ENCODE assay signal across 8 cellular contexts in genomic region chr16:28924762-28925385, GRCh38. TPM values are rescaled to one million over a fixed set of nuclear protein-coding genes. Genes with fewer than 3 reads are reported as not detected.
A peak's percentile ranks its signal among the peaks of the same experiment; 100 is the strongest.
DNase-seq lines count a peak whose midpoint lies in the region; ATAC-seq and TF ChIP-seq lines count a peak whose summit lies in the region.

Gene RABEP2, minus strand, starts transcription at chr16:28925238. Its CDS starts 75 bp downstream, at chr16:28925163.

- peaks cover 23% of the 10 kb centered on the region for H3K4me1 Mint-ChIP-seq in activated naive CD8-positive, alpha-beta T cell treated with anti-CD3 and anti-CD28 coated beads, Interleukin-2, amount 50 U/mL, for 24 hours

- peak within 1 kb of the TSS; percentile 96 for H3K4me2 ChIP-seq in parathyroid adenoma (ENCODE audit: low read length)

- peak within 1 kb of the TSS; percentile 98 for H3K27ac Mint-ChIP-seq in activated naive CD8-positive, alpha-beta T cell treated with anti-CD3 and anti-CD28 coated beads, Interleukin-2, amount 50 U/mL, for 24 hours

- peak; percentile 56 for ATAC-seq in HG02763 (IDR thresholded peaks at IDR 0.05; ENCODE audit: unreplicated experiment)
- peak; percentile 90 for ATAC-seq in activated naive CD8-positive, alpha-beta T cell treated with anti-CD3 and anti-CD28 coated beads, Interleukin-2, amount 50 U/mL, for 24 hours

- intact Hi-C loops in tibial artery (cut with DNase I; ENCODE audit: low total_unique reads): loop anchor here (2.0 to 5.0 kb wide), 2 partner anchors 58 to 78 kb away; partner anchors contain the start of gene TUFM

- H3K79me2 ChIP-seq in parathyroid adenoma: peaks cover 3% of the 10 kb centered on the region

- H3K9ac ChIP-seq in parathyroid adenoma: peak within 1 kb of the TSS; percentile 73

- H3K27me3 ChIP-seq in cardiac muscle cell (no peaks in the 10 kb centered on the region), parathyroid adenoma (ENCODE audit: control insufficient read depth, insufficient read depth, low read length) (no peaks in the 10 kb centered on the region), tibial artery (no peaks in the 10 kb centered on the region)

- H3K27me3 Mint-ChIP-seq in activated naive CD8-positive, alpha-beta T cell treated with anti-CD3 and anti-CD28 coated beads, Interleukin-2, amount 50 U/mL, for 24 hours: no peaks in the 10 kb centered on the region

- TF ChIP-seq CTCF in GM12865 (IDR thresholded peaks at IDR 0.05; ENCODE audit: insufficient read depth, low read depth, low read length, missing control alignments): no peak
- no peak for TF ChIP-seq CTCF in cardiac muscle cell (IDR thresholded peaks at IDR 0.05; ENCODE audit: low read depth, low read length)
- TF ChIP-seq CTCF in parathyroid adenoma (IDR thresholded peaks at IDR 0.05): no peak
- no peak for TF ChIP-seq CTCF in tibial artery (IDR thresholded peaks at IDR 0.05)

- H3K36me3 Mint-ChIP-seq in activated naive CD8-positive, alpha-beta T cell treated with anti-CD3 and anti-CD28 coated beads, Interleukin-2, amount 50 U/mL, for 24 hours (ENCODE audit: low read depth): peaks cover 10% of the 10 kb centered on the region

- DNase-seq in GM12865 (ENCODE audit: low read depth) (peak; percentile 96), NCI-H1417 (lab: John Stamatoyannopoulos, UW) (peak; percentile 92 to 96 (median 95)), T follicular helper cell (ENCODE audit: low read depth) (peak; percentile 89), cardiac muscle cell (ENCODE audit: low read depth in 1 of 2, low spot score in 1 of 2) (peak; percentile 91 to 94), tibial artery (peak; percentile 84 to 93)
- peak; percentile 99 for DNase-seq in activated naive CD8-positive, alpha-beta T cell treated with anti-CD3 and anti-CD28 coated beads, Interleukin-2, amount 50 U/mL, for 24 hours

- peak within 1 kb of the TSS; percentile 87 for H2AFZ ChIP-seq in parathyroid adenoma

- no peaks in the 10 kb centered on the region for H3K36me3 ChIP-seq in cardiac muscle cell
- H3K36me3 ChIP-seq in parathyroid adenoma (ENCODE audit: control insufficient read depth, insufficient read depth, low read length): no peaks in the 10 kb centered on the region
- H3K36me3 ChIP-seq in tibial artery: peaks cover 0 to 2% (median 0%) of the 10 kb centered on the region in 3 donors

- no peaks in the 10 kb centered on the region for H3K9me3 Mint-ChIP-seq in activated naive CD8-positive, alpha-beta T cell treated with anti-CD3 and anti-CD28 coated beads, Interleukin-2, amount 50 U/mL, for 24 hours

- H3K4me1 ChIP-seq in cardiac muscle cell (ENCODE audit: low read depth): peaks cover 19% of the 10 kb centered on the region
- H3K4me1 ChIP-seq in parathyroid adenoma: peaks cover 15% of the 10 kb centered on the region
- H3K4me1 ChIP-seq in tibial artery: peaks cover 0 to 12% (median 8%) of the 10 kb centered on the region in 4 donors

- H3K4me3 ChIP-seq in GM12865 (ENCODE audit: low read depth, low read length): peak within 1 kb of the TSS; percentile 85
- H3K4me3 ChIP-seq in cardiac muscle cell: peak within 1 kb of the TSS; percentile 87
- H3K4me3 ChIP-seq in parathyroid adenoma (ENCODE audit: low read depth, low read length): peak within 1 kb of the TSS; percentile 94
- peak within 1 kb of the TSS; percentile 68 to 86 for H3K4me3 ChIP-seq in tibial artery

- H3K4me3 Mint-ChIP-seq in activated naive CD8-positive, alpha-beta T cell treated with anti-CD3 and anti-CD28 coated beads, Interleukin-2, amount 50 U/mL, for 24 hours: peak within 1 kb of the TSS; percentile 91

- peak within 1 kb of the TSS; percentile 93 for H3K27ac ChIP-seq in cardiac muscle cell
- H3K27ac ChIP-seq in parathyroid adenoma: peak within 1 kb of the TSS; percentile 95
- H3K27ac ChIP-seq in tibial artery: peak within 1 kb of the TSS; percentile 93 to 98

- H3K9me3 ChIP-seq in cardiac muscle cell (ENCODE audit: low read depth): no peaks in the 10 kb centered on the region
- no peaks in the 10 kb centered on the region for H3K9me3 ChIP-seq in parathyroid adenoma (ENCODE audit: control insufficient read depth, low read length)
- no peaks in the 10 kb centered on the region for H3K9me3 ChIP-seq in tibial artery

RNA-seq across cellular contexts. Expression of gene RABEP2, which starts in this region (rescaled TPM):
- total RNA-seq in cardiac muscle cell: 74.0 and 87.3 TPM in 2 replicates
- 30.8 and 34.4 TPM in 2 replicates for polyA plus RNA-seq in cardiac muscle cell

Comparison
In these comparisons a context has a peak if more than half of its experiments do, and no peak if none do; other contexts are left out.
1. Peak in every context shown above with its lines: DNase-seq, ATAC-seq, H3K4me3 ChIP-seq and H3K27ac ChIP-seq.